ENCODE assay signal across 1 cellular context in the genomic region with DNA sequence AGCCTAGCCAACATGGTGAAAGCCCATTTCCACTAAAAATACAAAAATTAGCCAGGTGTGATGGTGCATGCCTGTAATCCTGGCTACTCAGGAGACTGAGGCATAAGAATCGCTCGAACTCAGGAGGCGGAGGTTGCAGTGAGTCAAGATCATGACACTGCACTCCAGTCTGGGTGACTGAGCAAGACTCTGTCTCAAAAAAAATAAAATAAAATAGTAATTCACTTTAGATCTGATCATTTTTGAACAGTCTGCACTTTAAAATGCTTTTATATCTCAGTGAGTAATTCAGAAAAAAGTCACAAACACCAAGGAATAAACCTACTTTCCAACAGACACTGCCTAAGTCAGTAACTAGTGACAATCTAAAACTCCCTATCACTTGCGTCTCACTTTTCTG.
TF ChIP-seq lines count a peak whose summit lies in the region.

No MANE protein-coding gene starts in this region.

TF ChIP-seq in SK-N-SH treated with all-trans-retinoic acid at 6 μM for 48 hours, 23 proteins besides CTCF, POLR2A, EP300 and RAD21 (continued from another document):
- TF ChIP-seq PATZ1 (CRISPR knock-in tag; IDR thresholded peaks at IDR 0.05; ENCODE audit: borderline replicate concordance) = no peak
- no peak for TF ChIP-seq ARNTL (CRISPR knock-in tag; IDR thresholded peaks at IDR 0.05; ENCODE audit: borderline replicate concordance, low read depth)
- no peak for TF ChIP-seq RARB (CRISPR knock-in tag; IDR thresholded peaks at IDR 0.05)
- no peak for TF ChIP-seq ZNF8 (CRISPR knock-in tag; IDR thresholded peaks at IDR 0.05)
- TF ChIP-seq GLIS3 (CRISPR knock-in tag; IDR thresholded peaks at IDR 0.05) = no peak
- no peak for TF ChIP-seq ZFP3 (CRISPR knock-in tag; IDR thresholded peaks at IDR 0.05)
